In the genomic region with DNA sequence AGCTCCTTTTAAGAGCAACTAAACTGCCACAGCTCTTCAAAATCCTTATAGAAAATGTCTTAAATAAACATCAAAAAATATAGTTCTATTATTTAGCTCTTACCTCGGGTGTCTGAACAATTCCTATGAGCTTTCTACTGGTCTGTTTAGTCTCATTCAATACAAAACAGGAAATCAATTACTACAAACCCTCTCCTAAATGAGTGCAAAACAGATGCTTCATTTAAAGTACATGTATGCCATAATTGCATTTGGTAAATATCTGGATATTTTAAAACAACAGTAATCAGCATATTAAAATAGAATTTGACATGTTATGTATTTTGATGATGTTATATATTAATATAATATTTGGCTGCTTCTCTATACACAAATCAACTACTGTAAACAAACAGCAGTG, we compare ENCODE assay signal across 22 cellular contexts. TPM values are rescaled to one million over a fixed set of nuclear protein-coding genes. Genes with fewer than 3 reads are reported as not detected.
DNase-seq lines count a peak whose midpoint lies in the region; ATAC-seq and TF ChIP-seq lines count a peak whose summit lies in the region.
"Had no signal": no experiment of that assay in that cellular context is flagged by ENCODE, and none has a peak within 500 bp of the region (broad histone marks: within the 10 kb centered on the region; RNA-seq: fewer than 3 reads in every experiment).

No MANE protein-coding gene starts in this region.

- no peak overlapping the region for H2AFZ ChIP-seq in SK-N-SH (ENCODE audit: low read depth)

- H3K36me3 ChIP-seq in SK-N-SH (replicated peaks in 1 of 2; ENCODE audit: control insufficient read depth in 1 of 2, insufficient read depth in 2 of 2, low read length in 1 of 2), result no peaks in the 10 kb centered on the region
- H3K36me3 ChIP-seq: BE2C, BLaER1 had no signal

- TF ChIP-seq RAD21 in SK-N-SH (IDR thresholded peaks at IDR 0.05; ENCODE audit: low read length), result no peak

- no peaks in the 10 kb centered on the region for H3K9me3 ChIP-seq in SK-N-SH
- H3K9me3 ChIP-seq: BE2C, BLaER1 had no signal

- TF ChIP-seq CTCF in SK-N-SH (IDR thresholded peaks at IDR 0.05), result no peak

- POLR2A ChIA-PET in SK-N-SH (lab: Yijun Ruan, JAX), result no interaction called here

- 0% methylated on average over 1 of the region's 1 CpG for WGBS in SK-N-SH (ENCODE audit: low lambda C conversion rate)

- no peaks in the 10 kb centered on the region for H3K79me2 ChIP-seq in SK-N-SH (ENCODE audit: insufficient read depth)

- H4K20me1 ChIP-seq in SK-N-SH (ENCODE audit: insufficient read depth), result no peaks in the 10 kb centered on the region
- H4K20me1 ChIP-seq: BLaER1 had no signal

- H3K9ac ChIP-seq in SK-N-SH, result no peak overlapping the region
- H3K9ac ChIP-seq: BLaER1 had no signal

- peaks cover 0 to 6% of the 10 kb centered on the region in 2 experiments; a peak in 2 of 4 replicates for H3K4me1 ChIP-seq in SK-N-SH (ENCODE audit: control insufficient read depth in 1 of 2, insufficient read depth in 2 of 2, low read depth in 1 of 2, low read length in 1 of 2)
- H3K4me1 ChIP-seq: BLaER1 had no signal

- no peaks in the 10 kb centered on the region for H3K27me3 ChIP-seq in SK-N-SH (ENCODE audit: insufficient read depth)
- H3K27me3 ChIP-seq: BE2C, BLaER1 had no signal

- H3F3A ChIP-seq in SK-N-SH (replicated peaks; ENCODE audit: insufficient read depth), result no peaks in the 10 kb centered on the region

- no peaks in the 10 kb centered on the region for H3K9me2 ChIP-seq in SK-N-SH

- CTCF ChIA-PET in SK-N-SH (lab: Yijun Ruan, JAX), result interaction anchor here (1.0 to 2.0 kb wide), 6 partner anchors 10 to 735 kb away, joined by 3 to 14 read pairs (median 4); no protein-coding TSS in a partner anchor

- no peak overlapping the region for H3K4me3 ChIP-seq in SK-N-SH (ENCODE audit: low read depth in 2 of 2, low read length in 1 of 2)
- H3K4me3 ChIP-seq: BLaER1, GM12878 had no signal

- H3K27ac ChIP-seq in SK-N-SH (ENCODE audit: low read depth in 2 of 2, low read length in 1 of 2), result 0 out of 4 replicates have a peak overlapping the region, but pooled peaks of 1 of the 2 experiments have one; percentile 5
- H3K27ac ChIP-seq: 22Rv1, BLaER1 had no signal

- peak in 1 of 2 experiments; percentile 51; a peak in 1 of 4 replicates for TF ChIP-seq EP300 in SK-N-SH (IDR thresholded peaks at IDR 0.05; ENCODE audit: borderline replicate concordance in 1 of 2, low read depth in 1 of 2, low read length in 1 of 2)

- no peak overlapping the region for H3K4me2 ChIP-seq in SK-N-SH
- H3K4me2 ChIP-seq: BLaER1 had no signal

- DNase-seq in NCI-H748 (lab: John Stamatoyannopoulos, UW; ENCODE audit: unreplicated experiment) (peak; percentile 8), NCI-H748 treated with DMSO at 0.1 percent for 48 hours (lab: John Stamatoyannopoulos, UW) (no peak), SK-N-SH (peak; percentile 48)
- DNase-seq: ACHN; BE2C; C1 segment of cervical spinal cord; CD4-positive, alpha-beta memory T cell; CD4-positive, CD25-positive, alpha-beta regulatory T cell; CD8-positive, alpha-beta memory T cell; COR-L47; DMS 273 treated with DMSO at 0.1 percent for 48 hours; DMS153; DMS53; DMS79; DND-41; EL; GDM1 had no signal

- no peak for ATAC-seq in GM21360 (IDR thresholded peaks at IDR 0.05; ENCODE audit: unreplicated experiment)
- no peak for ATAC-seq in GM18873 (IDR thresholded peaks at IDR 0.05; ENCODE audit: low FRiP score, unreplicated experiment)

TF ChIP-seq in SK-N-SH, 30 proteins besides CTCF, POLR2A, EP300 and RAD21:
- no peak for TF ChIP-seq GABPA (IDR thresholded peaks at IDR 0.05; ENCODE audit: low read depth)
- no peak for TF ChIP-seq RFX5 (IDR thresholded peaks at IDR 0.05; ENCODE audit: low read length)
- TF ChIP-seq RCOR1 (IDR thresholded peaks at IDR 0.05; ENCODE audit: low read length), result no peak
- no peak for TF ChIP-seq RXRA (IDR thresholded peaks at IDR 0.05; ENCODE audit: borderline replicate concordance, low read depth)
- no peak for TF ChIP-seq MXI1 (IDR thresholded peaks at IDR 0.05; ENCODE audit: low read depth, low read length)
- peak; percentile 16; the same call in 1 of the 2 replicates for TF ChIP-seq GATA2 (CRISPR knock-in tag; IDR thresholded peaks at IDR 0.05)

RNA-seq across cellular contexts. Expression of a gene that starts 38.5 kb away (rescaled TPM):
- 135 and 155 TPM in 2 replicates for polyA plus RNA-seq in SK-N-SH (2012; rRNA removed)
- 199 and 225 TPM in 2 replicates for polyA plus RNA-seq in SK-N-SH (2012; cell fraction: cytosol; rRNA removed)
- polyA plus RNA-seq in SK-N-SH (2012; cell fraction: nucleus; rRNA removed), result 32.1 and 59.1 TPM in 2 replicates
